8 cellular contexts compared by ENCODE assay signal in genomic region chr4:144647095-144647959, GRCh38. TPM values are rescaled to one million over a fixed set of nuclear protein-coding genes. Genes with fewer than 3 reads are reported as not detected.
DNase-seq lines count a peak whose midpoint lies in the region; ATAC-seq and TF ChIP-seq lines count a peak whose summit lies in the region.

No MANE protein-coding gene starts in this region.

- no peaks in the 10 kb centered on the region for H3K36me3 Mint-ChIP-seq in activated naive CD8-positive, alpha-beta T cell treated with anti-CD3 and anti-CD28 coated beads, Interleukin-2, amount 10 ng/mL, durations not matched to agents 7 days and 5 days

- no peak for TF ChIP-seq CTCF in HFF-Myc (IDR thresholded peaks at IDR 0.05; ENCODE audit: low read depth, low read length, missing control alignments)
- TF ChIP-seq CTCF in kidney epithelial cell (IDR thresholded peaks at IDR 0.05; ENCODE audit: insufficient read depth, low read length, poor library complexity, severe bottlenecking), result no peak
- no peak for TF ChIP-seq CTCF in upper lobe of left lung (IDR thresholded peaks at IDR 0.05)

- no peaks in the 10 kb centered on the region for H3K9me3 Mint-ChIP-seq in activated naive CD8-positive, alpha-beta T cell treated with anti-CD3 and anti-CD28 coated beads, Interleukin-2, amount 10 ng/mL, durations not matched to agents 7 days and 5 days

- peak; percentile 51 for ATAC-seq in activated naive CD8-positive, alpha-beta T cell treated with anti-CD3 and anti-CD28 coated beads, Interleukin-2, amount 10 ng/mL, durations not matched to agents 7 days and 5 days (ENCODE audit: low read depth)
- ATAC-seq in upper lobe of left lung (ENCODE audit: low FRiP score in 2 of 2) (no peak), HG03025 (IDR thresholded peaks at IDR 0.05; ENCODE audit: low FRiP score, unreplicated experiment) (no peak)

- H3K27ac Mint-ChIP-seq in activated naive CD8-positive, alpha-beta T cell treated with anti-CD3 and anti-CD28 coated beads, Interleukin-2, amount 10 ng/mL, durations not matched to agents 7 days and 5 days, result no peak overlapping the region

- TF ChIP-seq POLR2A in upper lobe of left lung (IDR thresholded peaks at IDR 0.05), result no peak

- H3K4me3 ChIP-seq in HFF-Myc (replicated peaks; ENCODE audit: low read depth, low read length) (peak overlapping the region; percentile 51), kidney epithelial cell (ENCODE audit: low read depth, low read length) (peak overlapping the region; percentile 64), upper lobe of left lung (peak overlapping the region in 3 of 4 donors; percentile 49 to 56 (median 54))

- H3K9me3 ChIP-seq in upper lobe of left lung, result no peaks in the 10 kb centered on the region

- H3K36me3 ChIP-seq in kidney epithelial cell (ENCODE audit: control insufficient read depth, insufficient read depth, low read length) (no peaks in the 10 kb centered on the region), upper lobe of left lung (no peaks in the 10 kb centered on the region)

- POLR2A ChIA-PET in activated naive CD8-positive, alpha-beta T cell treated with anti-CD3 and anti-CD28 coated beads, Interleukin-2, amount 10 ng/mL, durations not matched to agents 7 days and 5 days (lab: Charles Lee), result no interaction called here

- TF ChIP-seq EP300 in upper lobe of left lung (IDR thresholded peaks at IDR 0.05), result no peak

- H3K4me1 ChIP-seq in upper lobe of left lung, result peaks cover 16 to 24% (median 18%) of the 10 kb centered on the region in 4 donors

- H3K27ac ChIP-seq in upper lobe of left lung, result peak overlapping the region in 2 of 4 donors; percentile 1 to 87

- H3K4me1 Mint-ChIP-seq in activated naive CD8-positive, alpha-beta T cell treated with anti-CD3 and anti-CD28 coated beads, Interleukin-2, amount 10 ng/mL, durations not matched to agents 7 days and 5 days, result peaks cover 18% of the 10 kb centered on the region

- WGBS in upper lobe of left lung, 2 donors, result 4 to 5% methylated on average over 26 of the region's 26 CpGs

- DNase-seq in COLO668 (lab: John Stamatoyannopoulos, UW; ENCODE audit: unreplicated experiment) (peak; percentile 56), HFF-Myc (ENCODE audit: extremely low read depth, low read depth) (no peak), kidney epithelial cell (ENCODE audit: low read depth) (no peak), upper lobe of left lung (no peak), DMS153 (lab: John Stamatoyannopoulos, UW) (no peak), GDM1 (lab: John Stamatoyannopoulos, UW) (no peak)
- DNase-seq in activated naive CD8-positive, alpha-beta T cell treated with anti-CD3 and anti-CD28 coated beads, Interleukin-2, amount 10 ng/mL, durations not matched to agents 7 days and 5 days, result no peak

- peaks cover 61% of the 10 kb centered on the region for H3K27me3 Mint-ChIP-seq in activated naive CD8-positive, alpha-beta T cell treated with anti-CD3 and anti-CD28 coated beads, Interleukin-2, amount 10 ng/mL, durations not matched to agents 7 days and 5 days

- H3K27me3 ChIP-seq in kidney epithelial cell (ENCODE audit: control insufficient read depth, insufficient read depth, low read length) (peaks cover 8% of the 10 kb centered on the region), upper lobe of left lung (peaks cover 0 to 21% (median 7%) of the 10 kb centered on the region in 4 donors)

- H3K4me3 Mint-ChIP-seq in activated naive CD8-positive, alpha-beta T cell treated with anti-CD3 and anti-CD28 coated beads, Interleukin-2, amount 10 ng/mL, durations not matched to agents 7 days and 5 days, result peak overlapping the region; percentile 85

RNA-seq across cellular contexts. Expression of gene HHIP, which starts 1.4 kb away (rescaled TPM):
- total RNA-seq in activated naive CD8-positive, alpha-beta T cell treated with anti-CD3 and anti-CD28 coated beads, Interleukin-2, amount 10 ng/mL, durations not matched to agents 7 days and 5 days, result not detected
- 0.27 and 0.54 TPM in 2 replicates for total RNA-seq in kidney epithelial cell
- total RNA-seq in upper lobe of left lung, result 100 to 1,000 TPM in 1 of 6 donors, 10 to 100 TPM in 5; 19.3 to 144 (median 35.8) TPM

Comparison
In these comparisons a context has a peak if more than half of its experiments do, and no peak if none do; other contexts are left out.
1. RNA of gene HHIP, which starts 1.4 kb away (total RNA-seq): 19.3 to 144 TPM in upper lobe of left lung; 0.27 to 0.54 TPM in kidney epithelial cell and not detected in activated naive CD8-positive, alpha-beta T cell treated with anti-CD3 and anti-CD28 coated beads, Interleukin-2, amount 10 ng/mL, durations not matched to agents 7 days and 5 days; every median in the first group is over 10 times any median in the second.
2. Peak in every context shown above with its lines, with median percentiles within 50 percentile points of each other: H3K4me3 ChIP-seq.